In the genomic region with DNA sequence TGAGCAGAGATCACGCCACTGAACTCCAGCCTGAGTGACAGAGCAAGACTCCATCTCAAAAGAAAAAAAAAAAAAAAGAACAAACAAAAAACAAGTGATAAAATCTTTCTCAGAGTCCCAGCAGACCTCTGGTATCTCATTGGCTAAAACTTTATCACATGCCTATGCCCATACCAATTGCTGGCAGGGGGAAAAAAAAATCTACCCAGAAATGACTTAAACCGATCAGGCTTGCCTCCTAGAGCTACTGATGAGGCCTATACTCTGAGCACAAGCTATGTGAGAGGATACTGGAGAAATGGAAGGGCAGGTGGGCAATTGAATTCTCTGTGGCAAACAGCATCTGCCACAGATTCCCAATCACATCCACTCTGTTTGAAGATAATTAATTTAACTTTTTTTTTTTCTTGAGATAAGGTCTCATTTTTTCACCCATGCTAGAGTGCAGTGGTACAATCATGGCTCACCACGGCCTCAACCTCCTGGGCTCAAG, we compare ENCODE assay signal across 2 cellular contexts.
TF ChIP-seq lines count a peak whose summit lies in the region.

No MANE protein-coding gene starts in this region.

TF ChIP-seq in SK-N-SH treated with all-trans-retinoic acid at 6 μM for 48 hours, 23 proteins besides CTCF, POLR2A, EP300 and RAD21 (continued from another document):
- TF ChIP-seq, protein P1, sequence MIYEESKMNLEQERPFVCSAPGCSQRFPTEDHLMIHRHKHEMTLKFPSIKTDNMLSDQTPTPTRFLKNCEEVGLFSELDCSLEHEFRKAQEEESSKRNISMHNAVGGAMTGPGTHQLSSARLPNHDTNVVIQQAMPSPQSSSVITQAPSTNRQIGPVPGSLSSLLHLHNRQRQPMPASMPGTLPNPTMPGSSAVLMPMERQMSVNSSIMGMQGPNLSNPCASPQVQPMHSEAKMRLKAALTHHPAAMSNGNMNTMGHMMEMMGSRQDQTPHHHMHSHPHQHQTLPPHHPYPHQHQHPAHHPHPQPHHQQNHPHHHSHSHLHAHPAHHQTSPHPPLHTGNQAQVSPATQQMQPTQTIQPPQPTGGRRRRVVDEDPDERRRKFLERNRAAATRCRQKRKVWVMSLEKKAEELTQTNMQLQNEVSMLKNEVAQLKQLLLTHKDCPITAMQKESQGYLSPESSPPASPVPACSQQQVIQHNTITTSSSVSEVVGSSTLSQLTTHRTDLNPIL (CRISPR knock-in tag; IDR thresholded peaks at IDR 0.05; ENCODE audit: low read depth): no peak
- no peak for TF ChIP-seq BACH2 (CRISPR knock-in tag; IDR thresholded peaks at IDR 0.05; ENCODE audit: borderline replicate concordance)
- TF ChIP-seq, protein P2, sequence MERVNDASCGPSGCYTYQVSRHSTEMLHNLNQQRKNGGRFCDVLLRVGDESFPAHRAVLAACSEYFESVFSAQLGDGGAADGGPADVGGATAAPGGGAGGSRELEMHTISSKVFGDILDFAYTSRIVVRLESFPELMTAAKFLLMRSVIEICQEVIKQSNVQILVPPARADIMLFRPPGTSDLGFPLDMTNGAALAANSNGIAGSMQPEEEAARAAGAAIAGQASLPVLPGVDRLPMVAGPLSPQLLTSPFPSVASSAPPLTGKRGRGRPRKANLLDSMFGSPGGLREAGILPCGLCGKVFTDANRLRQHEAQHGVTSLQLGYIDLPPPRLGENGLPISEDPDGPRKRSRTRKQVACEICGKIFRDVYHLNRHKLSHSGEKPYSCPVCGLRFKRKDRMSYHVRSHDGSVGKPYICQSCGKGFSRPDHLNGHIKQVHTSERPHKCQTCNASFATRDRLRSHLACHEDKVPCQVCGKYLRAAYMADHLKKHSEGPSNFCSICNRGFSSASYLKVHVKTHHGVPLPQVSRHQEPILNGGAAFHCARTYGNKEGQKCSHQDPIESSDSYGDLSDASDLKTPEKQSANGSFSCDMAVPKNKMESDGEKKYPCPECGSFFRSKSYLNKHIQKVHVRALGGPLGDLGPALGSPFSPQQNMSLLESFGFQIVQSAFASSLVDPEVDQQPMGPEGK (CRISPR knock-in tag; IDR thresholded peaks at IDR 0.05; ENCODE audit: borderline replicate concordance): no peak
- no peak for TF ChIP-seq RARB (CRISPR knock-in tag; IDR thresholded peaks at IDR 0.05)
- TF ChIP-seq OSR1 (CRISPR knock-in tag; IDR thresholded peaks at IDR 0.05): no peak
- TF ChIP-seq, protein P3, sequence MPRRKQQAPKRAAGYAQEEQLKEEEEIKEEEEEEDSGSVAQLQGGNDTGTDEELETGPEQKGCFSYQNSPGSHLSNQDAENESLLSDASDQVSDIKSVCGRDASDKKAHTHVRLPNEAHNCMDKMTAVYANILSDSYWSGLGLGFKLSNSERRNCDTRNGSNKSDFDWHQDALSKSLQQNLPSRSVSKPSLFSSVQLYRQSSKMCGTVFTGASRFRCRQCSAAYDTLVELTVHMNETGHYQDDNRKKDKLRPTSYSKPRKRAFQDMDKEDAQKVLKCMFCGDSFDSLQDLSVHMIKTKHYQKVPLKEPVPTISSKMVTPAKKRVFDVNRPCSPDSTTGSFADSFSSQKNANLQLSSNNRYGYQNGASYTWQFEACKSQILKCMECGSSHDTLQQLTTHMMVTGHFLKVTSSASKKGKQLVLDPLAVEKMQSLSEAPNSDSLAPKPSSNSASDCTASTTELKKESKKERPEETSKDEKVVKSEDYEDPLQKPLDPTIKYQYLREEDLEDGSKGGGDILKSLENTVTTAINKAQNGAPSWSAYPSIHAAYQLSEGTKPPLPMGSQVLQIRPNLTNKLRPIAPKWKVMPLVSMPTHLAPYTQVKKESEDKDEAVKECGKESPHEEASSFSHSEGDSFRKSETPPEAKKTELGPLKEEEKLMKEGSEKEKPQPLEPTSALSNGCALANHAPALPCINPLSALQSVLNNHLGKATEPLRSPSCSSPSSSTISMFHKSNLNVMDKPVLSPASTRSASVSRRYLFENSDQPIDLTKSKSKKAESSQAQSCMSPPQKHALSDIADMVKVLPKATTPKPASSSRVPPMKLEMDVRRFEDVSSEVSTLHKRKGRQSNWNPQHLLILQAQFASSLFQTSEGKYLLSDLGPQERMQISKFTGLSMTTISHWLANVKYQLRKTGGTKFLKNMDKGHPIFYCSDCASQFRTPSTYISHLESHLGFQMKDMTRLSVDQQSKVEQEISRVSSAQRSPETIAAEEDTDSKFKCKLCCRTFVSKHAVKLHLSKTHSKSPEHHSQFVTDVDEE (CRISPR knock-in tag; IDR thresholded peaks at IDR 0.05): no peak
- TF ChIP-seq SNAI2 (CRISPR knock-in tag; IDR thresholded peaks at IDR 0.05): no peak
- TF ChIP-seq ARNTL (CRISPR knock-in tag; IDR thresholded peaks at IDR 0.05; ENCODE audit: borderline replicate concordance, low read depth): no peak

TF ChIP-seq in WTC11, 78 proteins besides CTCF, POLR2A, EP300 and RAD21 (continued from another document):
- TF ChIP-seq, protein P4, sequence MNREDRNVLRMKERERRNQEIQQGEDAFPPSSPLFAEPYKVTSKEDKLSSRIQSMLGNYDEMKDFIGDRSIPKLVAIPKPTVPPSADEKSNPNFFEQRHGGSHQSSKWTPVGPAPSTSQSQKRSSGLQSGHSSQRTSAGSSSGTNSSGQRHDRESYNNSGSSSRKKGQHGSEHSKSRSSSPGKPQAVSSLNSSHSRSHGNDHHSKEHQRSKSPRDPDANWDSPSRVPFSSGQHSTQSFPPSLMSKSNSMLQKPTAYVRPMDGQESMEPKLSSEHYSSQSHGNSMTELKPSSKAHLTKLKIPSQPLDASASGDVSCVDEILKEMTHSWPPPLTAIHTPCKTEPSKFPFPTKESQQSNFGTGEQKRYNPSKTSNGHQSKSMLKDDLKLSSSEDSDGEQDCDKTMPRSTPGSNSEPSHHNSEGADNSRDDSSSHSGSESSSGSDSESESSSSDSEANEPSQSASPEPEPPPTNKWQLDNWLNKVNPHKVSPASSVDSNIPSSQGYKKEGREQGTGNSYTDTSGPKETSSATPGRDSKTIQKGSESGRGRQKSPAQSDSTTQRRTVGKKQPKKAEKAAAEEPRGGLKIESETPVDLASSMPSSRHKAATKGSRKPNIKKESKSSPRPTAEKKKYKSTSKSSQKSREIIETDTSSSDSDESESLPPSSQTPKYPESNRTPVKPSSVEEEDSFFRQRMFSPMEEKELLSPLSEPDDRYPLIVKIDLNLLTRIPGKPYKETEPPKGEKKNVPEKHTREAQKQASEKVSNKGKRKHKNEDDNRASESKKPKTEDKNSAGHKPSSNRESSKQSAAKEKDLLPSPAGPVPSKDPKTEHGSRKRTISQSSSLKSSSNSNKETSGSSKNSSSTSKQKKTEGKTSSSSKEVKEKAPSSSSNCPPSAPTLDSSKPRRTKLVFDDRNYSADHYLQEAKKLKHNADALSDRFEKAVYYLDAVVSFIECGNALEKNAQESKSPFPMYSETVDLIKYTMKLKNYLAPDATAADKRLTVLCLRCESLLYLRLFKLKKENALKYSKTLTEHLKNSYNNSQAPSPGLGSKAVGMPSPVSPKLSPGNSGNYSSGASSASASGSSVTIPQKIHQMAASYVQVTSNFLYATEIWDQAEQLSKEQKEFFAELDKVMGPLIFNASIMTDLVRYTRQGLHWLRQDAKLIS (CRISPR knock-in tag; IDR thresholded peaks at IDR 0.05; ENCODE audit: borderline replicate concordance): no peak
- TF ChIP-seq, protein P5, sequence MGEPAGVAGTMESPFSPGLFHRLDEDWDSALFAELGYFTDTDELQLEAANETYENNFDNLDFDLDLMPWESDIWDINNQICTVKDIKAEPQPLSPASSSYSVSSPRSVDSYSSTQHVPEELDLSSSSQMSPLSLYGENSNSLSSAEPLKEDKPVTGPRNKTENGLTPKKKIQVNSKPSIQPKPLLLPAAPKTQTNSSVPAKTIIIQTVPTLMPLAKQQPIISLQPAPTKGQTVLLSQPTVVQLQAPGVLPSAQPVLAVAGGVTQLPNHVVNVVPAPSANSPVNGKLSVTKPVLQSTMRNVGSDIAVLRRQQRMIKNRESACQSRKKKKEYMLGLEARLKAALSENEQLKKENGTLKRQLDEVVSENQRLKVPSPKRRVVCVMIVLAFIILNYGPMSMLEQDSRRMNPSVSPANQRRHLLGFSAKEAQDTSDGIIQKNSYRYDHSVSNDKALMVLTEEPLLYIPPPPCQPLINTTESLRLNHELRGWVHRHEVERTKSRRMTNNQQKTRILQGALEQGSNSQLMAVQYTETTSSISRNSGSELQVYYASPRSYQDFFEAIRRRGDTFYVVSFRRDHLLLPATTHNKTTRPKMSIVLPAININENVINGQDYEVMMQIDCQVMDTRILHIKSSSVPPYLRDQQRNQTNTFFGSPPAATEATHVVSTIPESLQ (CRISPR knock-in tag; IDR thresholded peaks at IDR 0.05): no peak
- TF ChIP-seq, protein P6, sequence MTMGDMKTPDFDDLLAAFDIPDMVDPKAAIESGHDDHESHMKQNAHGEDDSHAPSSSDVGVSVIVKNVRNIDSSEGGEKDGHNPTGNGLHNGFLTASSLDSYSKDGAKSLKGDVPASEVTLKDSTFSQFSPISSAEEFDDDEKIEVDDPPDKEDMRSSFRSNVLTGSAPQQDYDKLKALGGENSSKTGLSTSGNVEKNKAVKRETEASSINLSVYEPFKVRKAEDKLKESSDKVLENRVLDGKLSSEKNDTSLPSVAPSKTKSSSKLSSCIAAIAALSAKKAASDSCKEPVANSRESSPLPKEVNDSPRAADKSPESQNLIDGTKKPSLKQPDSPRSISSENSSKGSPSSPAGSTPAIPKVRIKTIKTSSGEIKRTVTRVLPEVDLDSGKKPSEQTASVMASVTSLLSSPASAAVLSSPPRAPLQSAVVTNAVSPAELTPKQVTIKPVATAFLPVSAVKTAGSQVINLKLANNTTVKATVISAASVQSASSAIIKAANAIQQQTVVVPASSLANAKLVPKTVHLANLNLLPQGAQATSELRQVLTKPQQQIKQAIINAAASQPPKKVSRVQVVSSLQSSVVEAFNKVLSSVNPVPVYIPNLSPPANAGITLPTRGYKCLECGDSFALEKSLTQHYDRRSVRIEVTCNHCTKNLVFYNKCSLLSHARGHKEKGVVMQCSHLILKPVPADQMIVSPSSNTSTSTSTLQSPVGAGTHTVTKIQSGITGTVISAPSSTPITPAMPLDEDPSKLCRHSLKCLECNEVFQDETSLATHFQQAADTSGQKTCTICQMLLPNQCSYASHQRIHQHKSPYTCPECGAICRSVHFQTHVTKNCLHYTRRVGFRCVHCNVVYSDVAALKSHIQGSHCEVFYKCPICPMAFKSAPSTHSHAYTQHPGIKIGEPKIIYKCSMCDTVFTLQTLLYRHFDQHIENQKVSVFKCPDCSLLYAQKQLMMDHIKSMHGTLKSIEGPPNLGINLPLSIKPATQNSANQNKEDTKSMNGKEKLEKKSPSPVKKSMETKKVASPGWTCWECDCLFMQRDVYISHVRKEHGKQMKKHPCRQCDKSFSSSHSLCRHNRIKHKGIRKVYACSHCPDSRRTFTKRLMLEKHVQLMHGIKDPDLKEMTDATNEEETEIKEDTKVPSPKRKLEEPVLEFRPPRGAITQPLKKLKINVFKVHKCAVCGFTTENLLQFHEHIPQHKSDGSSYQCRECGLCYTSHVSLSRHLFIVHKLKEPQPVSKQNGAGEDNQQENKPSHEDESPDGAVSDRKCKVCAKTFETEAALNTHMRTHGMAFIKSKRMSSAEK (CRISPR knock-in tag; IDR thresholded peaks at IDR 0.05; ENCODE audit: borderline replicate concordance): no peak
- TF ChIP-seq, protein P7, sequence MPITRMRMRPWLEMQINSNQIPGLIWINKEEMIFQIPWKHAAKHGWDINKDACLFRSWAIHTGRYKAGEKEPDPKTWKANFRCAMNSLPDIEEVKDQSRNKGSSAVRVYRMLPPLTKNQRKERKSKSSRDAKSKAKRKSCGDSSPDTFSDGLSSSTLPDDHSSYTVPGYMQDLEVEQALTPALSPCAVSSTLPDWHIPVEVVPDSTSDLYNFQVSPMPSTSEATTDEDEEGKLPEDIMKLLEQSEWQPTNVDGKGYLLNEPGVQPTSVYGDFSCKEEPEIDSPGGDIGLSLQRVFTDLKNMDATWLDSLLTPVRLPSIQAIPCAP (CRISPR knock-in tag; IDR thresholded peaks at IDR 0.05): no peak
- TF ChIP-seq, protein P8, sequence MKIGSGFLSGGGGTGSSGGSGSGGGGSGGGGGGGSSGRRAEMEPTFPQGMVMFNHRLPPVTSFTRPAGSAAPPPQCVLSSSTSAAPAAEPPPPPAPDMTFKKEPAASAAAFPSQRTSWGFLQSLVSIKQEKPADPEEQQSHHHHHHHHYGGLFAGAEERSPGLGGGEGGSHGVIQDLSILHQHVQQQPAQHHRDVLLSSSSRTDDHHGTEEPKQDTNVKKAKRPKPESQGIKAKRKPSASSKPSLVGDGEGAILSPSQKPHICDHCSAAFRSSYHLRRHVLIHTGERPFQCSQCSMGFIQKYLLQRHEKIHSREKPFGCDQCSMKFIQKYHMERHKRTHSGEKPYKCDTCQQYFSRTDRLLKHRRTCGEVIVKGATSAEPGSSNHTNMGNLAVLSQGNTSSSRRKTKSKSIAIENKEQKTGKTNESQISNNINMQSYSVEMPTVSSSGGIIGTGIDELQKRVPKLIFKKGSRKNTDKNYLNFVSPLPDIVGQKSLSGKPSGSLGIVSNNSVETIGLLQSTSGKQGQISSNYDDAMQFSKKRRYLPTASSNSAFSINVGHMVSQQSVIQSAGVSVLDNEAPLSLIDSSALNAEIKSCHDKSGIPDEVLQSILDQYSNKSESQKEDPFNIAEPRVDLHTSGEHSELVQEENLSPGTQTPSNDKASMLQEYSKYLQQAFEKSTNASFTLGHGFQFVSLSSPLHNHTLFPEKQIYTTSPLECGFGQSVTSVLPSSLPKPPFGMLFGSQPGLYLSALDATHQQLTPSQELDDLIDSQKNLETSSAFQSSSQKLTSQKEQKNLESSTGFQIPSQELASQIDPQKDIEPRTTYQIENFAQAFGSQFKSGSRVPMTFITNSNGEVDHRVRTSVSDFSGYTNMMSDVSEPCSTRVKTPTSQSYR (CRISPR knock-in tag; IDR thresholded peaks at IDR 0.05): no peak
- TF ChIP-seq NR1H2 (CRISPR knock-in tag; IDR thresholded peaks at IDR 0.05): no peak
